In the genomic region with DNA sequence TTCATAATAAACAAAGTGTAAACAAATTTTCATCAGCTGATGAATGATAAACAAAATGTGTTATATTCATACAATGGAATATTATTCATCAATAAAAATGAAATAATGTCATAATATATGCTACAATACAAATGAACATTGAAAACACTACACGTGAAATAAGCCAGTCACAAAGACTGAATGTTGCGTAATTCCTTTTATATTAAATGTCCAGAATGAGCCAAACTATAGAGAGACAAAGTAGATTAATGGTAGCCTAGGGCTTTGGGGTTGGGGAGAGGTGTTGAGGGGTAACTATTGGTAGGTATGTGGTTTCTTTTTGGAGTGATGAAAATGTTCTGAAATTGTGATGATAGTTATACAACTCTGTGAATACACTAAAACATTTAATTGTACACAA, we compare ENCODE assay signal across 8 cellular contexts.
"Had no signal": no experiment of that assay in that cellular context is flagged by ENCODE, and none has a peak within 500 bp of the region (broad histone marks: within the 10 kb centered on the region; RNA-seq: fewer than 3 reads in every experiment).

No MANE protein-coding gene starts in this region.

- FAIRE-seq: G401.6, GM12878, GM12891, GM12892, GM18507, GM19239 had no signal

- ATAC-seq: GM12878 had no signal

- DNase-seq: GDM1, GF-D8 had no signal

- H3K4me3 ChIP-seq: GM12878 had no signal
